ENCODE assay signal across 14 cellular contexts in the genomic region with DNA sequence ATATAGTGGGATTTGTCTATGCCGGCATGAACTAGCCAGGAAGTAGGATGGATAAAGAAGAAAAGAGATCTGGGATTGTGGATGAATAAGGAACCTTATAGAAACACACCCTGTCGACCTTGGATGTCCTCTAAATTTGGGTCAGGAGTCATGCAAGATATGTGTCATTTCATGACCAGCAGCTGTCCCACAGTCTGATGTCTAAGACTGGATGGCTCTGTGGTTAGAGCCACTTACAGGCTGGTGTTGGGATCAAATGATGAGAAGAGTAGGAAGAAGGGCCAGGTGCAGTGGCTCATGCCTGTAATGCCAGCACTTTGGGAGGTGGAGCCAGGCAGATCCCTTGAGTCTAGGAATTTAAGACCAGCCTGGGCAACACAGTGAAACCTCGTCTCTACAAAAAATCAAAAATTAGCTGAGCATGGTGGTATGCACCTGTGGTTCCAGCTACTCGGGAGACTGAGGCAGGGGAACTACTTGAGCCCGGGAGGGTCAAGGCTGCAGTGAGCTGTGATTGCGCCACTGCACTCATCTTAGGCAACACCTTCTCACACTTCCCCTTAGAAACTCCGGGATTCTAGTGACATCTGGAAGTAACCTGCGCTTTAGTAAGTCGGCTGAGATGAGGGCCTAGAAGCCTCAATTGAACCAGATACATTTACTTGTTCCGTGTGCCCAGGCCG. TPM values are rescaled to one million over a fixed set of nuclear protein-coding genes. Genes with fewer than 3 reads are reported as not detected.
DNase-seq lines count a peak whose midpoint lies in the region; ATAC-seq and TF ChIP-seq lines count a peak whose summit lies in the region.
"Had no signal": no experiment of that assay in that cellular context is flagged by ENCODE, and none has a peak within 500 bp of the region (broad histone marks: within the 10 kb centered on the region; RNA-seq: fewer than 3 reads in every experiment).

No MANE protein-coding gene starts in this region.

- H3K4me3 Mint-ChIP-seq in immature natural killer cell, result no peak overlapping the region
- H3K4me3 Mint-ChIP-seq in T-cell, result no peak overlapping the region
- no peak overlapping the region for H3K4me3 Mint-ChIP-seq in endothelial cell (ENCODE audit: unreplicated experiment)

- H3K36me3 ChIP-seq in OCI-LY7 (ENCODE audit: insufficient read depth, low read length), result peaks cover 66% of the 10 kb centered on the region
- H3K36me3 ChIP-seq in prostate gland, result peaks cover 8 to 10% of the 10 kb centered on the region in 2 donors

- H3K9me2 ChIP-seq in OCI-LY7 (ENCODE audit: insufficient read depth, low read length), result no peaks in the 10 kb centered on the region

- CTCF ChIA-PET in OCI-LY7 (lab: Charles Lee; ENCODE audit: unreplicated experiment), result interaction anchor here (0.8 kb wide), 1 partner anchor 15 kb away, joined by 3 read pairs; no protein-coding TSS in a partner anchor
- CTCF ChIA-PET in T-cell (lab: Charles Lee), result no interaction called here

- TF ChIP-seq CTCF in OCI-LY7 (conservative IDR thresholded peaks at IDR 0.05; ENCODE audit: low read length), result no peak
- TF ChIP-seq CTCF in prostate gland (IDR thresholded peaks at IDR 0.05), result no peak
- TF ChIP-seq CTCF in endothelial cell (IDR thresholded peaks at IDR 0.05; ENCODE audit: unreplicated experiment), result no peak

- no TSS peak for BruUV-seq in OCI-LY7 (replicated peaks; lab: Mats Ljungman, UMichigan)

- no peak overlapping the region for H2AFZ ChIP-seq in OCI-LY7 (ENCODE audit: low read length)

- H3K27me3 ChIP-seq in right cardiac atrium (ENCODE audit: control insufficient read depth, insufficient read depth), result no peaks in the 10 kb centered on the region
- H3K27me3 ChIP-seq in prostate gland (replicated peaks; ENCODE audit: insufficient read depth), result no peaks in the 10 kb centered on the region

- H3K4me3 ChIP-seq in right cardiac atrium (ENCODE audit: low read length) (no peak overlapping the region), OCI-LY7 (ENCODE audit: low read depth, low read length, poor library complexity, severe bottlenecking) (no peak overlapping the region), prostate gland (no peak overlapping the region)
- H3K4me3 ChIP-seq: smooth muscle cell had no signal

- H3K27ac Mint-ChIP-seq in immature natural killer cell, result peak overlapping the region; percentile 11 to 78 (median 52)
- no peak overlapping the region for H3K27ac Mint-ChIP-seq in T-cell
- H3K27ac Mint-ChIP-seq in endothelial cell (ENCODE audit: unreplicated experiment), result no peak overlapping the region

- POLR2A ChIA-PET in OCI-LY7 (lab: Charles Lee), result no interaction called here
- POLR2A ChIA-PET in T-cell (lab: Charles Lee), result no interaction called here

- no peaks in the 10 kb centered on the region for H3K9me3 Mint-ChIP-seq in immature natural killer cell
- H3K9me3 Mint-ChIP-seq in T-cell, result no peaks in the 10 kb centered on the region
- H3K9me3 Mint-ChIP-seq in endothelial cell (ENCODE audit: unreplicated experiment), result no peaks in the 10 kb centered on the region

- H3K9me3 ChIP-seq in right cardiac atrium (ENCODE audit: control insufficient read depth, low read length) (no peaks in the 10 kb centered on the region), OCI-LY7 (ENCODE audit: low read length) (no peaks in the 10 kb centered on the region), prostate gland (no peaks in the 10 kb centered on the region)

- H3K4me2 ChIP-seq in OCI-LY7 (ENCODE audit: low read length), result no peak overlapping the region
- H3K4me2 ChIP-seq: smooth muscle cell had no signal

- no peaks in the 10 kb centered on the region for H3K79me2 ChIP-seq in OCI-LY7 (ENCODE audit: insufficient read depth, low read depth, low read length)

- H3K27me3 Mint-ChIP-seq in immature natural killer cell (ENCODE audit: low read depth in 3 of 3) (peaks cover 3 to 8% (median 4%) of the 10 kb centered on the region in 3 donors), T-cell (no peaks in the 10 kb centered on the region), endothelial cell (ENCODE audit: unreplicated experiment) (peaks cover 14% of the 10 kb centered on the region)

- H4K20me1 ChIP-seq in OCI-LY7 (ENCODE audit: insufficient read depth, low read length), result no peaks in the 10 kb centered on the region

- peaks cover 17 to 33% (median 22%) of the 10 kb centered on the region in 3 donors for H3K36me3 Mint-ChIP-seq in immature natural killer cell
- H3K36me3 Mint-ChIP-seq in T-cell, result peaks cover 50% of the 10 kb centered on the region
- H3K36me3 Mint-ChIP-seq in endothelial cell (ENCODE audit: low read depth, unreplicated experiment), result peaks cover 41% of the 10 kb centered on the region

- H3K4me1 Mint-ChIP-seq in immature natural killer cell (peaks cover 26 to 33% of the 10 kb centered on the region in 2 donors), T-cell (peaks cover 16 to 22% (median 18%) of the 10 kb centered on the region in 3 donors), endothelial cell (ENCODE audit: unreplicated experiment) (peaks cover 7% of the 10 kb centered on the region)

- ATAC-seq in right cardiac atrium, result no peak
- no peak for ATAC-seq in T-cell (replicated peaks in 1 of 4)

- no peak for TF ChIP-seq POLR2A in prostate gland (IDR thresholded peaks at IDR 0.05)

- intact Hi-C loops in cardiac septum (cut with DNase I), result no loop called here
- intact Hi-C loops in right cardiac atrium (cut with DNase I), result no loop called here
- intact Hi-C loops in OCI-LY7 (cut with micrococcal nuclease; ENCODE audit: unreplicated experiment), result no loop called here
- intact Hi-C loops in prostate gland (cut with DNase I), result no loop called here

- DNase-seq in cardiac septum (ENCODE audit: low spot score), result peak; percentile 89
- no peak for DNase-seq in right cardiac atrium
- peak; percentile 89 for DNase-seq in SKM-1 treated with dmso at 0.1 percent for 144 hours (lab: John Stamatoyannopoulos, UW; ENCODE audit: unreplicated experiment)
- DNase-seq in immature natural killer cell, result no peak
- no peak for DNase-seq in OCI-LY7 (ENCODE audit: low spot score)
- no peak for DNase-seq in prostate gland (ENCODE audit: low spot score)
- no peak for DNase-seq in T-cell
- no peak for DNase-seq in endothelial cell (ENCODE audit: low spot score)
- DNase-seq: activated CD4-positive, alpha-beta T cell treated with anti-CD3 and anti-CD28 coated beads for 48 hours; DMS53; NCI-H1436; NCI-H446 treated with DMSO at 0.1 percent for 48 hours had no signal

- H3K27ac ChIP-seq in right cardiac atrium (ENCODE audit: low read length), result no peak overlapping the region
- no peak overlapping the region for H3K27ac ChIP-seq in OCI-LY7 (ENCODE audit: low read depth, low read length, poor library complexity, severe bottlenecking)
- no peak overlapping the region for H3K27ac ChIP-seq in prostate gland

- no peaks in the 10 kb centered on the region for H3K4me1 ChIP-seq in right cardiac atrium (ENCODE audit: control insufficient read depth, insufficient read depth, low read length)
- no peaks in the 10 kb centered on the region for H3K4me1 ChIP-seq in OCI-LY7 (ENCODE audit: insufficient read depth, low read length, poor library complexity, severe bottlenecking)
- H3K4me1 ChIP-seq in prostate gland (replicated peaks), result no peaks in the 10 kb centered on the region

- WGBS in right cardiac atrium, result 85% methylated on average over 11 of the region's 11 CpGs
- whole genome bisulfite sequencing in prostate gland, result 91% methylated on average over 11 of the region's 11 CpGs

RNA-seq across cellular contexts. Expression of a gene that starts 30.8 kb away (rescaled TPM):
- total RNA-seq in cardiac septum (25.6 TPM), right cardiac atrium (10 to 100 TPM; 24.6 to 30.4 (median 27.8) TPM), OCI-LY7 (2022) (13.2 and 13.7 TPM in 2 replicates), prostate gland (10 to 100 TPM; 41.9 to 47.8 TPM), T-cell (10 to 100 TPM in 2 of 5 donors, 1 to 10 TPM in 3; 6.1 to 11.4 (median 9.5) TPM), endothelial cell (ENCODE audit: unreplicated experiment) (22.1 TPM)
- polyA plus RNA-seq in right cardiac atrium (43.4 TPM), immature natural killer cell (100 to 1,000 TPM in 1 of 3 donors, 10 to 100 TPM in 2; 60.1 to 103 (median 88.5) TPM)
- total RNA-seq in OCI-LY7 (2014; rRNA removed; shearing (Covaris generic)), result 20.8 and 22.5 TPM in 2 replicates

RNA-seq across cellular contexts. Expression of a gene that starts 43.0 kb away (rescaled TPM):
- total RNA-seq in cardiac septum (0.32 TPM), right cardiac atrium (1 to 10 TPM in 1 of 4 donors, under 1 TPM in 3; 0.39 to 1.4 (median 0.64) TPM), OCI-LY7 (2022) (4.9 and 7.5 TPM in 2 replicates), prostate gland (1 to 10 TPM in 1 of 2 donors, under 1 TPM in 1; 0.91 to 6.4 TPM), T-cell (1 to 10 TPM in 3 of 5 donors, under 1 TPM in 2; 0.51 to 1.8 (median 1.0) TPM), endothelial cell (ENCODE audit: unreplicated experiment) (not detected)
- polyA plus RNA-seq in right cardiac atrium (0.23 TPM), immature natural killer cell (1 to 10 TPM; 1.2 to 5.6 (median 3.3) TPM)
- 4.2 and 5.2 TPM in 2 replicates for total RNA-seq in OCI-LY7 (2014; rRNA removed; shearing (Covaris generic))
- total RNA-seq: H4 had no signal

Comparison
In these comparisons a context has a peak if more than half of its experiments do, and no peak if none do; other contexts are left out.
1. DNase-seq: peak in cardiac septum (single experiment) and SKM-1 treated with dmso at 0.1 percent for 144 hours (single experiment); none in right cardiac atrium (0 of 3), immature natural killer cell (0 of 3), OCI-LY7 (single experiment), prostate gland (single experiment), T-cell (0 of 34) and endothelial cell (single experiment).
2. H3K27ac Mint-ChIP-seq: peak in immature natural killer cell (6 of 6); none in T-cell (0 of 2) and endothelial cell (single experiment).